Comparison of ENCODE assay signal across 1 cellular context in the genomic region with DNA sequence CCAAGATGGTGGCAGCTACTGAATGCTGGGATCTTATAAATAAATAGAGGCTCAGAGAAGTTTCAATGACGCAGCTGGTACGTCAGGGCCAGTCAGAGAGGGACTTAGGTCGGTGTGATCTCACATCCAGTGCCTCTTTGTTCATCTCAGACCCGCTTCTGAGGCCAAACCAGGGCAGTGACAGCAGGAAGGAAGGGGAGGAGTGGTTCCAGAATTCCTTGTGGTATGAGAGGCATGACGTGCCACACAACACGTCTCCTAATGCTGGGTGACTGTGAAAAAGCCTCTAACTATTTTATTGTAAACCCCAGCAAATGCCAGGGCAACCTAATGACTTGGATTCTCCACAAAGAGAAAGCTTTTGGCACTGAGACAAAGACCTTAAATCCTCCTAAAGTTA.
TF ChIP-seq lines count a peak whose summit lies in the region.

No MANE protein-coding gene starts in this region.

TF ChIP-seq in H1, 55 proteins besides CTCF, POLR2A, EP300 and RAD21 (continued from another document):
- TF ChIP-seq CHD7 (IDR thresholded peaks at IDR 0.05; ENCODE audit: insufficient replicate concordance, low read length) (no peak), CHD2 (IDR thresholded peaks at IDR 0.05; ENCODE audit: low read length) (no peak), SAP30 (IDR thresholded peaks at IDR 0.05; ENCODE audit: insufficient read depth, insufficient replicate concordance, low read length) (no peak), CHD1 (IDR thresholded peaks at IDR 0.05; ENCODE audit: low read depth, low read length) (no peak), KDM4A (IDR thresholded peaks at IDR 0.05; ENCODE audit: low read depth, low read length, severe bottlenecking) (no peak), KDM5A (IDR thresholded peaks at IDR 0.05; ENCODE audit: low read length) (no peak), JUND (IDR thresholded peaks at IDR 0.05; ENCODE audit: low read length) (no peak), BRCA1 (IDR thresholded peaks at IDR 0.05; ENCODE audit: low read depth, low read length) (no peak), ZNF274 (IDR thresholded peaks at IDR 0.05; ENCODE audit: borderline replicate concordance, extremely low read depth, low read length) (no peak)
TF ChIP-seq in H1: peak in this region for 0.
